ENCODE assay signal across 10 cellular contexts in genomic region chr11:113873241-113873626, GRCh38.
DNase-seq lines count a peak whose midpoint lies in the region; ATAC-seq and TF ChIP-seq lines count a peak whose summit lies in the region.
"Had no signal": no experiment of that assay in that cellular context is flagged by ENCODE, and none has a peak within 500 bp of the region (broad histone marks: within the 10 kb centered on the region; RNA-seq: fewer than 3 reads in every experiment).

No MANE protein-coding gene starts in this region.

- H3K27me3 ChIP-seq in HUES48 (ENCODE audit: control insufficient read depth, insufficient read depth, low read length) (no peaks in the 10 kb centered on the region), brain microvascular endothelial cell (replicated peaks) (no peaks in the 10 kb centered on the region)

- peaks cover 24% of the 10 kb centered on the region for H3K4me1 ChIP-seq in HUES48 (ENCODE audit: control insufficient read depth, insufficient read depth, low read length)

- peak overlapping the region; percentile 9 for H3K27ac ChIP-seq in HUES48 (ENCODE audit: low read depth, low read length)
- H3K27ac ChIP-seq in brain microvascular endothelial cell: no peak overlapping the region

- H3K9ac ChIP-seq in HUES48 (ENCODE audit: low read depth, low read length): no peak overlapping the region

- TF ChIP-seq CTCF in brain microvascular endothelial cell (IDR thresholded peaks at IDR 0.05; ENCODE audit: low read depth, low read length, missing control alignments): no peak

- ATAC-seq in GM19023 (IDR thresholded peaks at IDR 0.05; ENCODE audit: unreplicated experiment): no peak

- DNase-seq in AG08396 (ENCODE audit: low spot score) (peak; percentile 19), brain microvascular endothelial cell (peak; percentile 58), medulla oblongata (ENCODE audit: extremely low spot score) (peak; percentile 28), kidney glomerular epithelial cell (lab: John Stamatoyannopoulos, UW) (no peak), SIG-M5 (lab: John Stamatoyannopoulos, UW) (no peak)
- no peak for DNase-seq in activated CD4-positive, CD25-positive, alpha-beta regulatory T cell treated with anti-CD3 and anti-CD28 coated beads, Interleukin-2, amount 50 U/mL, for 72 hours
- DNase-seq: DMS79, KBM-7 had no signal

- H3K36me3 ChIP-seq in HUES48 (ENCODE audit: control insufficient read depth, insufficient read depth, low read length) (peaks cover 46% of the 10 kb centered on the region), brain microvascular endothelial cell (replicated peaks) (no peaks in the 10 kb centered on the region)

- H3K4me3 ChIP-seq in HUES48 (ENCODE audit: low read depth, low read length) (peak overlapping the region; percentile 91), brain microvascular endothelial cell (ENCODE audit: low read depth, low read length) (no peak overlapping the region)

- in situ Hi-C loops in brain microvascular endothelial cell (cut with HindIII; ENCODE audit: low pct_ligation_motif_present, low sequenced_read_pairs): no loop called here

- no peaks in the 10 kb centered on the region for H3K9me3 ChIP-seq in HUES48 (ENCODE audit: control insufficient read depth, insufficient read depth, low read length)

Comparison
In these comparisons a context has a peak if more than half of its experiments do, and no peak if none do; other contexts are left out.
1. DNase-seq: peak in AG08396 (single experiment), brain microvascular endothelial cell (single experiment) and medulla oblongata (single experiment); none in kidney glomerular epithelial cell (single experiment), activated CD4-positive, CD25-positive, alpha-beta regulatory T cell treated with anti-CD3 and anti-CD28 coated beads, Interleukin-2, amount 50 U/mL, for 72 hours (single experiment) and SIG-M5 (single experiment).